17 cellular contexts compared by ENCODE assay signal in genomic region chr2:207491086-207491485, GRCh38.
"Had no signal": no experiment of that assay in that cellular context is flagged by ENCODE, and none has a peak within 500 bp of the region (broad histone marks: within the 10 kb centered on the region; RNA-seq: fewer than 3 reads in every experiment).

No MANE protein-coding gene starts in this region.

- H3K27ac ChIP-seq: adrenal gland, neural progenitor cell, pancreas had no signal

- DNase-seq: activated CD4-positive, alpha-beta T cell treated with anti-CD3 and anti-CD28 coated beads for 48 hours; activated CD8-positive, alpha-beta memory T cell treated with anti-CD3 and anti-CD28 coated beads, Interleukin-2, amount 50 U/mL, for 4 hours; activated CD8-positive, alpha-beta T cell treated with anti-CD3 and anti-CD28 coated beads, Interleukin-2, amount 10 ng/mL, durations not matched to agents 7 days and 5 days; activated effector memory CD4-positive, alpha-beta T cell treated with anti-CD3 and anti-CD28 coated beads, Interleukin-2, amount 50 U/mL, for 16 hours; activated T-cell treated with anti-CD3 and anti-CD28 coated beads, Interleukin-2, amount 50 U/mL, for 48 hours; adrenal gland; caudate nucleus; immature natural killer cell; left cardiac atrium; naive B cell; pancreas; stimulated activated CD4-positive, alpha-beta T cell treated with anti-CD3 and anti-CD28 coated beads, Interleukin-15, amount 100 ng/mL, for 24 hours; stimulated activated CD4-positive, alpha-beta T cell treated with anti-CD3 and anti-CD28 coated beads, Interleukin-4, amount 100 ng/mL, for 1 hour; stimulated activated CD8-positive, alpha-beta memory T cell treated with anti-CD3 and anti-CD28 coated beads, Interleukin-4, amount 100 ng/mL, for 48 hours; stimulated activated naive CD8-positive, alpha-beta T cell treated with anti-CD3 and anti-CD28 coated beads, Interleukin-15, Interleukin-2, amounts not matched to agents 100 U/mL and 50 U/mL, for 24 hours; T-helper 17 cell had no signal

- H3K4me1 ChIP-seq: neural progenitor cell, pancreas had no signal

- H3K9me3 ChIP-seq: adrenal gland, pancreas had no signal

- H3K27me3 ChIP-seq: adrenal gland, neural progenitor cell, pancreas had no signal

- H3K4me3 ChIP-seq: adrenal gland, neural progenitor cell, pancreas had no signal

- H3K36me3 ChIP-seq: adrenal gland, neural progenitor cell, pancreas had no signal
